ENCODE assay signal across 27 cellular contexts in genomic region chr17:14637260-14637659, GRCh38.
"Had no signal": no experiment of that assay in that cellular context is flagged by ENCODE, and none has a peak within 500 bp of the region (broad histone marks: within the 10 kb centered on the region; RNA-seq: fewer than 3 reads in every experiment).

No MANE protein-coding gene starts in this region.

- H3K27ac ChIP-seq: stomach, suprapubic skin, testis, thoracic aorta, thyroid gland, tibial artery, tibial nerve, transverse colon, upper lobe of left lung, upper lobe of right lung, uterus, vagina had no signal

- H3K4me3 ChIP-seq: stomach, suprapubic skin, testis, thoracic aorta, thyroid gland, tibial artery, tibial nerve, transverse colon, upper lobe of left lung, upper lobe of right lung, uterus, vagina had no signal

- H3K9me3 ChIP-seq: suprapubic skin, testis, thoracic aorta, thyroid gland, tibial artery, tibial nerve, transverse colon, upper lobe of left lung, upper lobe of right lung, uterus, vagina had no signal

- H3K36me3 ChIP-seq: stomach, suprapubic skin, thoracic aorta, thyroid gland, tibial artery, tibial nerve, transverse colon, upper lobe of left lung, upper lobe of right lung, uterus, vagina had no signal

- H3K4me1 ChIP-seq: stomach, suprapubic skin, testis, thyroid gland, tibial artery, tibial nerve, transverse colon, upper lobe of left lung, upper lobe of right lung, uterus, vagina had no signal

- H3K27me3 ChIP-seq: stomach, suprapubic skin, testis, thyroid gland, tibial artery, tibial nerve, transverse colon, upper lobe of left lung, upper lobe of right lung, uterus, vagina had no signal

- DNase-seq: stimulated activated CD4-positive, alpha-beta T cell treated with anti-CD3 and anti-CD28 coated beads, Interleukin-2, amount 100 ng/mL, for 48 hours; stimulated activated CD4-positive, alpha-beta T cell treated with anti-CD3 and anti-CD28 coated beads, Interleukin-4, amount 100 ng/mL, for 1 hour; stimulated activated CD4-positive, alpha-beta T cell treated with anti-CD3 and anti-CD28 coated beads, Interleukin-4, amount 100 ng/mL, for 24 hours; stimulated activated CD4-positive, alpha-beta T cell treated with anti-CD3 and anti-CD28 coated beads, Interleukin-4, amount 100 ng/mL, for 4 hours; stimulated activated CD8-positive, alpha-beta memory T cell treated with anti-CD3 and anti-CD28 coated beads, Interleukin-4, amount 100 ng/mL, for 48 hours; stimulated activated naive B cell treated with anti-CD40 and anti-IgM and Interleukin-4, amounts not matched to agents 10 μg/mL and 1 μg/mL and 100 μg/mL, for 72 hours; stimulated activated naive CD4-positive, alpha-beta T cell; stimulated activated naive CD4-positive, alpha-beta T cell treated with Interleukin-2 at 50 U/mL for 16 hours; stimulated activated naive CD8-positive, alpha-beta T cell treated with anti-CD3 and anti-CD28 coated beads, Interleukin-15, amount 100 ng/mL, for 72 hours; stimulated activated naive CD8-positive, alpha-beta T cell treated with anti-CD3 and anti-CD28 coated beads, Interleukin-15, Interleukin-2, amounts not matched to agents 100 U/mL and 50 U/mL, for 24 hours; stomach; substantia nigra; testis; thyroid gland; tibial artery; transverse colon; trophoblast cell; upper lobe of left lung; upper lobe of right lung; uterus had no signal

- ATAC-seq: stimulated activated effector memory CD8-positive, alpha-beta T cell treated with anti-CD3 and anti-CD28 coated beads, Interleukin-12 subunit alpha, Interleukin-12 subunit beta, amount 100 ng/mL, for 72 hours; stimulated activated memory B cell treated with anti-CD40 and anti-IgM and Interleukin-4, amounts not matched to agents 10 μg/mL and 1 μg/mL and 100 μg/mL, for 72 hours; stimulated activated naive B cell treated with anti-CD40 and anti-IgM and Interleukin-4, amounts not matched to agents 10 μg/mL and 1 μg/mL and 100 μg/mL, for 72 hours; stimulated activated naive CD8-positive, alpha-beta T cell treated with anti-CD3 and anti-CD28 coated beads, Interleukin-15, amount 100 ng/mL, for 72 hours; stimulated activated naive CD8-positive, alpha-beta T cell treated with anti-CD3 and anti-CD28 coated beads, Interleukin-15, Interleukin-2, amounts not matched to agents 100 U/mL and 50 U/mL, for 24 hours; upper lobe of right lung had no signal

- FAIRE-seq: urothelium cell line had no signal
